ENCODE assay signal across 26 cellular contexts in genomic region chr12:55626154-55626553, GRCh38. TPM values are rescaled to one million over a fixed set of nuclear protein-coding genes. Genes with fewer than 3 reads are reported as not detected.
"Had no signal": no experiment of that assay in that cellular context is flagged by ENCODE, and none has a peak within 500 bp of the region (broad histone marks: within the 10 kb centered on the region; RNA-seq: fewer than 3 reads in every experiment).

No MANE protein-coding gene starts in this region.

- H3K9me3 ChIP-seq: SJSA1 had no signal

- H3K27ac ChIP-seq: HL-60, RWPE1, SJSA1, SK-N-MC had no signal

- ATAC-seq: K562, Panc1, PC-3 had no signal

- H3K4me3 ChIP-seq: K562, SJSA1, SK-N-MC had no signal

- H3K36me3 ChIP-seq: SJSA1 had no signal

- H3K4me1 ChIP-seq: SJSA1 had no signal

- DNase-seq: MV-4-11; NCI-H1048; NCI-H1105; NCI-H1417; NCI-H1436 treated with DMSO at 0.1 percent for 48 hours; NCI-H1694; NCI-H187 treated with DMSO at 0.1 percent for 48 hours; NCI-H2029 treated with DMSO at 0.1 percent for 48 hours; NCI-H2171 treated with DMSO at 0.1 percent for 48 hours; NCI-H2227 treated with DMSO at 0.1 percent for 48 hours; NCI-H524; NCI-H526 treated with DMSO at 0.1 percent for 48 hours; NK-92 treated with Interleukin-12 subunit alpha and Interleukin-12 subunit beta, amount 100 ng/mL, for 24 hours; PC-3; SIG-M5 had no signal

RNA-seq across cellular contexts. Expression of gene OR10P1, which starts 10.5 kb away (rescaled TPM):
- total RNA-seq: K562, LHCN-M2, MCF 10A, NCI-H460, OCI-LY7, PC-3, SJSA1 had no signal
- polyA plus RNA-seq: IgD-negative memory B cell, K562 had no signal

RNA-seq across cellular contexts. Expression of gene OR2AP1, which starts 53.9 kb away (rescaled TPM):
- total RNA-seq: K562, LHCN-M2, MCF 10A, NCI-H460, OCI-LY7, PC-3, SJSA1 had no signal
- polyA plus RNA-seq: IgD-negative memory B cell, K562 had no signal
